21 cellular contexts compared by ENCODE assay signal in the genomic region with DNA sequence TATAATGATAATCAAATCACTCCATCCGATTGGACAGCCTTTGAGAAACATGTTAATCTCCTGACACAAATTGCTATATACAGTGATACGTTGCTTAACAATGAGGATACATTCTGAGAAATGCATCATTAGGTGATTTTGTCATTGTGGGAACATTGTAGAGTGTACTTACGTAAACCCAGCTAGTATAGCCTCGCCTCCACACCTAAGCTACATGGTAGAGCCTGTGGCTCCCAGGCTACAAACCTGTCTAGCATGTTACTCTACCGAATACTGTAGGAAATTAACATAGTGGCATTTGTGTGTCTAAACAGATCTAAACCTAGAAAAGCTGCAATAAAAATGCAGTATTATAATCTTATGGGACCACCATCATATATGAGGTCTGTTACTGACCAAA.
DNase-seq lines count a peak whose midpoint lies in the region; ATAC-seq, FAIRE-seq and TF ChIP-seq lines count a peak whose summit lies in the region.
"Had no signal": no experiment of that assay in that cellular context is flagged by ENCODE, and none has a peak within 500 bp of the region (broad histone marks: within the 10 kb centered on the region; RNA-seq: fewer than 3 reads in every experiment).

No MANE protein-coding gene starts in this region.

- H3K36me3 ChIP-seq in bronchial epithelial cell (ENCODE audit: control insufficient read depth, insufficient read depth, low read length) (no peaks in the 10 kb centered on the region), endodermal cell (ENCODE audit: control insufficient read depth, insufficient read depth, low read length) (no peaks in the 10 kb centered on the region)
- H3K36me3 ChIP-seq: BLaER1 had no signal

- H3K9ac ChIP-seq in endodermal cell (ENCODE audit: extremely low read depth, low read length, poor library complexity, severe bottlenecking): no peak overlapping the region
- H3K9ac ChIP-seq: BLaER1 had no signal

- no peak overlapping the region for H3K27ac ChIP-seq in endodermal cell (ENCODE audit: low read depth, low read length)
- H3K27ac ChIP-seq: BLaER1, C4-2B had no signal

- H3K27ac Mint-ChIP-seq in endodermal cell (no peak overlapping the region), osteocyte (ENCODE audit: unreplicated experiment) (no peak overlapping the region)
- H3K27ac Mint-ChIP-seq: B cell; CD8-positive, alpha-beta T cell; GM23338; H9 had no signal

- ATAC-seq in esophagus mucosa (peak; percentile 92), HG03469 (IDR thresholded peaks at IDR 0.05; ENCODE audit: unreplicated experiment) (no peak)
- ATAC-seq: CD8-positive, alpha-beta T cell; GM12878; GM23338; HCT116 had no signal

- DNase-seq in bronchial epithelial cell (ENCODE audit: low read depth): peak; percentile 18
- DNase-seq in endodermal cell: peak; percentile 5
- DNase-seq in osteocyte (ENCODE audit: extremely low spot score, unreplicated experiment): peak; percentile 2
- no peak for DNase-seq in cerebellar cortex (ENCODE audit: low spot score)
- DNase-seq in NCI-H1436 treated with DMSO at 0.1 percent for 48 hours (lab: John Stamatoyannopoulos, UW): no peak
- DNase-seq: Caco-2; CD4-positive, CD25-positive, alpha-beta regulatory T cell; DMS79; EL; GDM1; H9 had no signal

- H3K9me3 Mint-ChIP-seq in endodermal cell (no peaks in the 10 kb centered on the region), osteocyte (ENCODE audit: unreplicated experiment) (no peaks in the 10 kb centered on the region)
- H3K9me3 Mint-ChIP-seq: CD8-positive, alpha-beta T cell had no signal

- no peak overlapping the region for H3K4me3 ChIP-seq in bronchial epithelial cell (ENCODE audit: low read depth, low read length)
- H3K4me3 ChIP-seq in endodermal cell (ENCODE audit: low read length): no peak overlapping the region
- H3K4me3 ChIP-seq: BLaER1, GM12878, GM23338 had no signal

- H3K27me3 Mint-ChIP-seq in endodermal cell (ENCODE audit: insufficient read depth) (peaks cover 3% of the 10 kb centered on the region), osteocyte (ENCODE audit: unreplicated experiment) (peaks cover 3% of the 10 kb centered on the region)

- H3K27me3 ChIP-seq in bronchial epithelial cell (ENCODE audit: control insufficient read depth, insufficient read depth, low read length) (no peaks in the 10 kb centered on the region), endodermal cell (ENCODE audit: control insufficient read depth, insufficient read depth, low read length, poor library complexity, severe bottlenecking) (no peaks in the 10 kb centered on the region)
- H3K27me3 ChIP-seq: BLaER1 had no signal

- H3K4me3 Mint-ChIP-seq in endodermal cell: no peak overlapping the region
- no peak overlapping the region for H3K4me3 Mint-ChIP-seq in osteocyte (ENCODE audit: unreplicated experiment)
- H3K4me3 Mint-ChIP-seq: B cell; CD4-positive, CD25-positive, alpha-beta regulatory T cell; CD8-positive, alpha-beta T cell; GM23338; H9 had no signal

- no peaks in the 10 kb centered on the region for H3K36me3 Mint-ChIP-seq in endodermal cell (ENCODE audit: low read depth)
- no peaks in the 10 kb centered on the region for H3K36me3 Mint-ChIP-seq in osteocyte (ENCODE audit: unreplicated experiment)
- H3K36me3 Mint-ChIP-seq: CD4-positive, CD25-positive, alpha-beta regulatory T cell had no signal

- H3K4me1 ChIP-seq in endodermal cell (ENCODE audit: control insufficient read depth, insufficient read depth, low read length): no peaks in the 10 kb centered on the region
- H3K4me1 ChIP-seq: Caco-2 had no signal

- TF ChIP-seq CTCF in bronchial epithelial cell (IDR thresholded peaks at IDR 0.05; ENCODE audit: insufficient read depth, low read length, severe bottlenecking): no peak
- no peak for TF ChIP-seq CTCF in endodermal cell (conservative IDR thresholded peaks at IDR 0.05)
- TF ChIP-seq CTCF in osteocyte (IDR thresholded peaks at IDR 0.05): no peak

- H3K4me1 Mint-ChIP-seq in endodermal cell: no peaks in the 10 kb centered on the region
- no peaks in the 10 kb centered on the region for H3K4me1 Mint-ChIP-seq in osteocyte (ENCODE audit: unreplicated experiment)
- H3K4me1 Mint-ChIP-seq: B cell had no signal

- no peak for FAIRE-seq in bronchial epithelial cell (lab: Jason Lieb, UNC)
- FAIRE-seq: GM12878, GM19239 had no signal

- WGBS in endodermal cell (ENCODE audit: insufficient coverage in 1 of 2, insufficient read length in 1 of 2), 2 experiments: 91 to 92% methylated on average over 3 to 5 of the region's 5 CpGs

- H3K9me3 ChIP-seq in endodermal cell (ENCODE audit: control insufficient read depth, low read length): no peaks in the 10 kb centered on the region
- H3K9me3 ChIP-seq: BLaER1, Caco-2 had no signal

Comparison
In these comparisons a context has a peak if more than half of its experiments do, and no peak if none do; other contexts are left out.
1. DNase-seq: peak in bronchial epithelial cell (single experiment), endodermal cell (single experiment) and osteocyte (single experiment); none in cerebellar cortex (single experiment) and NCI-H1436 treated with DMSO at 0.1 percent for 48 hours (single experiment).